27 cellular contexts compared by ENCODE assay signal in genomic region chr2:216235896-216236295, GRCh38.
"Had no signal": no experiment of that assay in that cellular context is flagged by ENCODE, and none has a peak within 500 bp of the region (broad histone marks: within the 10 kb centered on the region; RNA-seq: fewer than 3 reads in every experiment).

No MANE protein-coding gene starts in this region.

- H3K27ac Mint-ChIP-seq: activated CD4-positive, alpha-beta T cell treated with anti-CD3 and anti-CD28 coated beads for 36 hours; activated naive CD4-positive, alpha-beta T cell treated with anti-CD3 and anti-CD28 coated beads for 36 hours; activated naive CD4-positive, alpha-beta T cell treated with anti-CD3 and anti-CD28 coated beads, Interleukin-2, amount 50 U/mL, for 24 hours; activated naive CD8-positive, alpha-beta T cell treated with anti-CD3 and anti-CD28 coated beads for 36 hours; activated naive CD8-positive, alpha-beta T cell treated with anti-CD3 and anti-CD28 coated beads, Interleukin-2, amount 50 U/mL, for 24 hours; activated T-helper 1 cell treated with anti-CD3 and anti-CD28 coated beads, Interleukin-12 subunit alpha, Interleukin-12 subunit beta, Interleukin-2, Interleukin-4 antibody, amounts not matched to agents 30 ng/mL and 10 ng/mL and 1 ng/mL, durations not matched to agents 14 hours and 24 hours and 36 hours; activated T-helper 2 cell treated with anti-CD3 and anti-CD28 coated beads, Interferon-gamma antibody, Interleukin-2, Interleukin-4, amounts not matched to agents 10 μg/mL and 5 μg/mL and 100 μg/mL, durations not matched to agents 14 hours and 24 hours and 36 hours had no signal

- ATAC-seq: activated CD4-positive, alpha-beta T cell treated with anti-CD3 and anti-CD28 coated beads for 36 hours; activated naive CD8-positive, alpha-beta T cell treated with anti-CD3 and anti-CD28 coated beads, Interleukin-2, amount 50 U/mL, for 24 hours; body of pancreas had no signal

- H3K4me3 Mint-ChIP-seq: activated CD4-positive, alpha-beta T cell treated with anti-CD3 and anti-CD28 coated beads for 36 hours; activated CD4-positive, alpha-beta T cell treated with anti-CD3 and anti-CD28 coated beads, Interleukin-2, amount 10 ng/mL, durations not matched to agents 7 days and 5 days; activated naive CD4-positive, alpha-beta T cell treated with anti-CD3 and anti-CD28 coated beads for 36 hours; activated naive CD4-positive, alpha-beta T cell treated with anti-CD3 and anti-CD28 coated beads, Interleukin-2, amount 50 U/mL, for 24 hours; activated naive CD8-positive, alpha-beta T cell treated with anti-CD3 and anti-CD28 coated beads for 36 hours; activated naive CD8-positive, alpha-beta T cell treated with anti-CD3 and anti-CD28 coated beads, Interleukin-2, amount 50 U/mL, for 24 hours; activated T-helper 1 cell treated with anti-CD3 and anti-CD28 coated beads, Interleukin-12 subunit alpha, Interleukin-12 subunit beta, Interleukin-2, Interleukin-4 antibody, amounts not matched to agents 30 ng/mL and 10 ng/mL and 1 ng/mL, durations not matched to agents 14 hours and 24 hours and 36 hours had no signal

- H3K27me3 Mint-ChIP-seq: activated CD4-positive, alpha-beta T cell treated with anti-CD3 and anti-CD28 coated beads for 36 hours; activated CD4-positive, alpha-beta T cell treated with anti-CD3 and anti-CD28 coated beads, Interleukin-2, amount 10 ng/mL, durations not matched to agents 7 days and 5 days; activated naive CD4-positive, alpha-beta T cell treated with anti-CD3 and anti-CD28 coated beads, Interleukin-2, amount 50 U/mL, for 24 hours; activated naive CD8-positive, alpha-beta T cell treated with anti-CD3 and anti-CD28 coated beads for 36 hours; activated naive CD8-positive, alpha-beta T cell treated with anti-CD3 and anti-CD28 coated beads, Interleukin-2, amount 50 U/mL, for 24 hours had no signal

- H3K4me1 ChIP-seq: adrenal gland, colonic mucosa had no signal

- H3K4me1 Mint-ChIP-seq: activated CD4-positive, alpha-beta T cell treated with anti-CD3 and anti-CD28 coated beads for 36 hours; activated naive CD4-positive, alpha-beta T cell treated with anti-CD3 and anti-CD28 coated beads, Interleukin-2, amount 50 U/mL, for 24 hours; activated naive CD8-positive, alpha-beta T cell treated with anti-CD3 and anti-CD28 coated beads for 36 hours; activated naive CD8-positive, alpha-beta T cell treated with anti-CD3 and anti-CD28 coated beads, Interleukin-2, amount 50 U/mL, for 24 hours had no signal

- DNase-seq: activated CD4-positive, alpha-beta T cell treated with anti-CD3 and anti-CD28 coated beads for 36 hours; activated CD4-positive, alpha-beta T cell treated with anti-CD3 and anti-CD28 coated beads, Interleukin-2, amount 10 ng/mL, durations not matched to agents 7 days and 5 days; activated CD4-positive, alpha-beta T cell treated with anti-CD3 and anti-CD28 coated beads, Interleukin-2, amount 50 U/mL, for 4 hours; activated CD4-positive, CD25-positive, alpha-beta regulatory T cell; activated CD4-positive, CD25-positive, alpha-beta regulatory T cell treated with anti-CD3 and anti-CD28 coated beads, Interleukin-2, amount 50 U/mL, for 72 hours; activated CD8-positive, alpha-beta memory T cell treated with anti-CD3 and anti-CD28 coated beads, Interleukin-2, amount 50 U/mL, for 4 hours; activated effector memory CD4-positive, alpha-beta T cell treated with anti-CD3 and anti-CD28 coated beads, Interleukin-2, amount 50 U/mL, for 16 hours; activated naive CD4-positive, alpha-beta T cell treated with anti-CD3 and anti-CD28 coated beads for 36 hours; activated naive CD8-positive, alpha-beta T cell treated with anti-CD3 and anti-CD28 coated beads for 36 hours; activated naive CD8-positive, alpha-beta T cell treated with anti-CD3 and anti-CD28 coated beads, Interleukin-2, amount 50 U/mL, for 24 hours; activated T-cell treated with anti-CD3 and anti-CD28 coated beads, Interleukin-2, amount 50 U/mL, for 1 hour; activated T-cell treated with anti-CD3 and anti-CD28 coated beads, Interleukin-2, amount 50 U/mL, for 48 hours; amygdala; aorta; body of pancreas; central memory CD4-positive, alpha-beta T cell; cerebellar nuclear complex; colonic mucosa; effector CD8-positive, alpha-beta T cell; foreskin fibroblast; head of caudate nucleus; T-helper 2 cell had no signal

- H3K4me3 ChIP-seq: adrenal gland, body of pancreas, colonic mucosa had no signal

- H3K9me3 ChIP-seq: colonic mucosa had no signal

- H3K36me3 ChIP-seq: adrenal gland, colonic mucosa had no signal

- H3K27ac ChIP-seq: adrenal gland, body of pancreas, colonic mucosa, epithelial cell of prostate had no signal

- H3K27me3 ChIP-seq: adrenal gland, body of pancreas, colonic mucosa had no signal
